Comparison of ENCODE assay signal across 8 cellular contexts in the genomic region with DNA sequence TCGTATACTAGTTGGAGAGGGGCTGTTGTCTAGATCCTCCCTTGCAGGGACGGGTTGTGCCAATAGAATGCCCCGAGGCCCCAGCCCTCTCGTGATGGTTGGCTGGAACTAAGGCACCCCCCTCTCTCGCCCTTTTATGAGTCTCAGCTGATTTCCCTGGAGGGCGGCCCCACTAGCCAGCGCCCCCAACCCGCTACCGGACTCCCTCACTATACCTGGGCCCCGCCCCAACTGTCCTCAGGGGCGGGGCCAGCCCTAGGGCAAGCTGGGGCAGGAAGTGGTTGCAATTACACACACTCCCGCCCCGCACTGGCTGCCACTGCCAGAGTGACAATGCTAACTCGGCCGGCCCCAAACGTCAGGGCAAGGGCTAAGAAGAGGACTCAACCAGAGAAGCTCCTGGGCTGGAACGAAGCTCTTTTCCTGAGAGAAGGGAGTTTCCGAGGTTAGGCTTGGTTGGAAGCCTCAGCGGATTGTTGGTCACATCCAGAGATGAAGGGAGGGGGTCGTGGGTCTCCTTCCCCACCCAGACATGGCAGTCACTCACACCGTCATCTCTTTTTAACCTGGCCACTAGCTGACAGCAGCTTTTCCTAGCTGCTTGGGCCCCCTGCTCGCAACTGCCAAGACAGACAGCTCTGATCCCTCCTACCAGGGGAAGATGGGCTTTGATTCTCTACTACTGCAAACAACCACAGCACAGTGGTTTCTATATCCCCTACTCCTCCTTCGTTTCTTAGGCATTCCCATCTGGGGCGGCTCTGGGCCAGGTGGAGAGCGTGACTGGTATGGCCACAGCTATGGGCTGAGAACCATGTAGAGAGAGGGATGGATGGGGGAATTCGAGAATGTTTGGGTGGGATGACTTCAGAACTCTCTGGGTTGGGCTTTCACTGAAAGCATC. TPM values are rescaled to one million over a fixed set of nuclear protein-coding genes. Genes with fewer than 3 reads are reported as not detected.
DNase-seq lines count a peak whose midpoint lies in the region; ATAC-seq and TF ChIP-seq lines count a peak whose summit lies in the region.

No MANE protein-coding gene starts in this region.

- no peak overlapping the region for H2AFZ ChIP-seq in HCT116 (ENCODE audit: low read depth, low read length, poor library complexity, severe bottlenecking)

- intact Hi-C loops in HCT116 (cut with micrococcal nuclease), result no loop called here
- intact Hi-C loops in MCF 10A (cut with micrococcal nuclease), result no loop called here

- H3K4me2 ChIP-seq in HCT116 (ENCODE audit: low read length), result peak overlapping the region; percentile 87

- no peaks in the 10 kb centered on the region for H3K27me3 Mint-ChIP-seq in T-helper 17 cell
- H3K27me3 Mint-ChIP-seq in MCF 10A (ENCODE audit: insufficient read depth, unreplicated experiment), result peaks cover 3% of the 10 kb centered on the region

- 6 to 21% methylated on average over 6 to 7 of the region's 26 CpGs for WGBS in mesodermal cell (ENCODE audit: insufficient coverage in 2 of 2), 2 experiments

- H3K27ac Mint-ChIP-seq in T-helper 17 cell, result peak overlapping the region; percentile 61
- H3K27ac Mint-ChIP-seq in MCF 10A (ENCODE audit: low read depth, unreplicated experiment), result no peak overlapping the region

- no peaks in the 10 kb centered on the region for H3K36me3 ChIP-seq in HCT116 (ENCODE audit: control insufficient read depth in 1 of 2, insufficient read depth in 2 of 2, low read length in 2 of 2)
- no peaks in the 10 kb centered on the region for H3K36me3 ChIP-seq in mesodermal cell (ENCODE audit: control insufficient read depth, insufficient read depth, low read length)
- H3K36me3 ChIP-seq in thoracic aorta, result no peaks in the 10 kb centered on the region

- BruUV-seq in HCT116 (replicated peaks; lab: Mats Ljungman, UMichigan), result TSS peak; percentile 84
- no TSS peak for BruUV-seq in MCF 10A (replicated peaks; lab: Mats Ljungman, UMichigan)

- TF ChIP-seq CTCF in HCT116 (IDR thresholded peaks at IDR 0.05 in 2 of 3, conservative IDR thresholded peaks at IDR 0.05 in 1 of 3; ENCODE audit: borderline replicate concordance in 1 of 3, insufficient read depth in 1 of 3, low read depth in 2 of 3, low read length in 2 of 3) (no peak), MCF 10A (IDR thresholded peaks at IDR 0.05; ENCODE audit: unreplicated experiment) (no peak), thoracic aorta (IDR thresholded peaks at IDR 0.05) (no peak)

- CTCF ChIA-PET in HCT116 (lab: Charles Lee) (no interaction called here), MCF 10A (lab: Yijun Ruan, JAX) (interaction anchor here (0.6 to 1.3 kb wide), 6 partner anchors 27 to 323 kb away, joined by 3 to 6 read pairs (median 3); no protein-coding TSS in a partner anchor)

- H3K27me3 ChIP-seq in HCT116 (ENCODE audit: insufficient read depth, low read length) (no peaks in the 10 kb centered on the region), thoracic aorta (replicated peaks; ENCODE audit: insufficient read depth) (no peaks in the 10 kb centered on the region)

- RAD21 ChIA-PET in HCT116 (lab: Charles Lee; ENCODE audit: low non-redundant PET in 1 of 2, low total read pairs in 2 of 2, uncharacterized antibody in 2 of 2, unreplicated experiment in 2 of 2), result no interaction called here

- H3K9me3 Mint-ChIP-seq in MCF 10A (ENCODE audit: unreplicated experiment), result no peaks in the 10 kb centered on the region

- no peaks in the 10 kb centered on the region for H3K9me2 ChIP-seq in HCT116 (ENCODE audit: insufficient read depth)

- H3K27ac ChIP-seq in HCT116 (ENCODE audit: low read depth, low read length), result peak overlapping the region; percentile 55
- H3K27ac ChIP-seq in mesodermal cell (ENCODE audit: low read depth, low read length, severe bottlenecking), result no peak overlapping the region
- no peak overlapping the region for H3K27ac ChIP-seq in thoracic aorta

- peak overlapping the region; percentile 44 for H3K9ac ChIP-seq in HCT116 (ENCODE audit: low read length)

- TF ChIP-seq RAD21 in HCT116 (IDR thresholded peaks at IDR 0.05; ENCODE audit: low read depth), result no peak

- peak overlapping the region; percentile 32 to 51 for H3K4me3 ChIP-seq in HCT116 (replicated peaks in 1 of 2; ENCODE audit: low read depth in 1 of 2, low read length in 2 of 2)
- peak overlapping the region; percentile 16 for H3K4me3 ChIP-seq in mesodermal cell (ENCODE audit: extremely low read depth, insufficient read depth, low read length, poor library complexity, severe bottlenecking)
- H3K4me3 ChIP-seq in thoracic aorta, result peak overlapping the region; percentile 41

- H3K4me3 Mint-ChIP-seq in T-helper 17 cell (peak overlapping the region; percentile 86), MCF 10A (ENCODE audit: unreplicated experiment) (peak overlapping the region; percentile 29)

- DNase-seq in NCI-H2029 (lab: John Stamatoyannopoulos, UW) (peak; percentile 61), NCI-H2029 treated with DMSO at 0.1 percent for 48 hours (lab: John Stamatoyannopoulos, UW) (no peak), HCT116 (ENCODE audit: low read depth, low spot score) (peak; percentile 12), LoVo (ENCODE audit: low spot score) (peak; percentile 33), T-helper 17 cell (peak; percentile 20 to 47 (median 47)), MCF 10A (ENCODE audit: unreplicated experiment) (peak; percentile 58), thoracic aorta (ENCODE audit: low spot score) (no peak)

- H3K4me1 Mint-ChIP-seq in T-helper 17 cell, result peaks cover 11% of the 10 kb centered on the region
- no peaks in the 10 kb centered on the region for H3K4me1 Mint-ChIP-seq in MCF 10A (ENCODE audit: insufficient read depth, unreplicated experiment)

- ATAC-seq in HCT116 (peak; percentile 87), T-helper 17 cell (peak; percentile 89), thoracic aorta (ENCODE audit: insufficient number of reproducible peaks, low FRiP score, low read depth) (no peak)

- POLR2A ChIA-PET in HCT116 (lab: Charles Lee), result interaction anchor here (0.8 kb wide), 1 partner anchor 30 kb away, joined by 3 read pairs; no protein-coding TSS in a partner anchor
- POLR2A ChIA-PET in MCF 10A (lab: Yijun Ruan, JAX), result interaction anchor here (0.6 to 1.4 kb wide), 2 partner anchors 13 to 55 kb away, joined by 4 to 5 read pairs; partner anchors contain the start of gene UTP14A

- no peaks in the 10 kb centered on the region for H3K79me2 ChIP-seq in HCT116 (ENCODE audit: insufficient read depth, low read length)

- peaks cover 9 to 31% of the 10 kb centered on the region in 2 experiments for H3K4me1 ChIP-seq in HCT116 (ENCODE audit: control insufficient read depth in 1 of 2, insufficient read depth in 2 of 2, low read length in 2 of 2)
- peaks cover 12% of the 10 kb centered on the region for H3K4me1 ChIP-seq in mesodermal cell (ENCODE audit: control insufficient read depth, insufficient read depth, low read length, poor library complexity, severe bottlenecking)
- H3K4me1 ChIP-seq in thoracic aorta (ENCODE audit: control insufficient read depth in 1 of 2, low read depth in 2 of 2), result no peaks in the 10 kb centered on the region

- H3K36me3 Mint-ChIP-seq in T-helper 17 cell (ENCODE audit: low read depth), result no peaks in the 10 kb centered on the region
- no peaks in the 10 kb centered on the region for H3K36me3 Mint-ChIP-seq in MCF 10A (ENCODE audit: insufficient read depth, unreplicated experiment)

- no peaks in the 10 kb centered on the region for H3K9me3 ChIP-seq in HCT116 (ENCODE audit: control insufficient read depth in 1 of 2, insufficient read depth in 1 of 2, low read depth in 1 of 2, low read length in 2 of 2)
- no peaks in the 10 kb centered on the region for H3K9me3 ChIP-seq in T-helper 17 cell (ENCODE audit: control insufficient read depth, low read length, poor library complexity, severe bottlenecking)
- no peaks in the 10 kb centered on the region for H3K9me3 ChIP-seq in mesodermal cell (ENCODE audit: control insufficient read depth, low read length)
- H3K9me3 ChIP-seq in thoracic aorta, result no peaks in the 10 kb centered on the region

- no peak for TF ChIP-seq POLR2A in HCT116 (IDR thresholded peaks at IDR 0.05; ENCODE audit: borderline replicate concordance, extremely low read depth, insufficient read depth, insufficient read length)

- H4K20me1 ChIP-seq in HCT116 (ENCODE audit: insufficient read depth), result no peaks in the 10 kb centered on the region

TF ChIP-seq in HCT116, 20 proteins besides CTCF, POLR2A, EP300 and RAD21:
- no peak for TF ChIP-seq ELF1 (IDR thresholded peaks at IDR 0.05; ENCODE audit: borderline replicate concordance, low read depth)
- peak; percentile 67 for TF ChIP-seq POLR2AphosphoS5 (IDR thresholded peaks at IDR 0.05; ENCODE audit: low read depth, low read length)
- no peak for TF ChIP-seq TCF7L2 (IDR thresholded peaks at IDR 0.05; ENCODE audit: borderline replicate concordance, extremely low read depth, insufficient read depth, insufficient read length)
TF ChIP-seq in HCT116: peak in this region for 1.

RNA-seq across cellular contexts. Expression of gene BCORL1, which starts 21.0 kb away (rescaled TPM):
- total RNA-seq in HCT116 (2021; ENCODE audit: unreplicated experiment), result 30.8 TPM
- 14.7 and 16.5 TPM in 2 replicates for polyA plus RNA-seq in HCT116 (2012)
- 10 to 100 TPM in 1 of 2 donors, 1 to 10 TPM in 1; 8.0 to 10.8 TPM for total RNA-seq in T-helper 17 cell
- total RNA-seq in MCF 10A (2022), result 2.9 and 5.1 TPM in 2 replicates
- polyA plus RNA-seq in mesodermal cell (2013, experiment 1 of 2), result 23.1 TPM
- polyA plus RNA-seq in mesodermal cell (2013, experiment 2 of 2), result 21.1 TPM
- total RNA-seq in thoracic aorta, result 10 to 100 TPM in 1 of 2 donors, 1 to 10 TPM in 1; 8.5 to 22.3 TPM

RNA-seq across cellular contexts. Expression of gene UTP14A, which starts 55.5 kb away (rescaled TPM):
- 28.3 TPM for total RNA-seq in HCT116 (2021; ENCODE audit: unreplicated experiment)
- polyA plus RNA-seq in HCT116 (2012), result 7.3 and 13.1 TPM in 2 replicates
- total RNA-seq in T-helper 17 cell, result 10 to 100 TPM; 11.3 to 12.3 TPM
- 30.3 and 48.3 TPM in 2 replicates for total RNA-seq in MCF 10A (2022)
- polyA plus RNA-seq in mesodermal cell (2013, experiment 1 of 2), result 7.3 TPM
- 8.9 TPM for polyA plus RNA-seq in mesodermal cell (2013, experiment 2 of 2)
- total RNA-seq in thoracic aorta, result 10 to 100 TPM in 1 of 2 donors, 1 to 10 TPM in 1; 8.8 to 19.1 TPM

Comparison
In these comparisons a context has a peak if more than half of its experiments do, and no peak if none do; other contexts are left out.
1. DNase-seq: peak in NCI-H2029 (single experiment), HCT116 (single experiment), LoVo (single experiment), T-helper 17 cell (3 of 3) and MCF 10A (single experiment); none in NCI-H2029 treated with DMSO at 0.1 percent for 48 hours (single experiment) and thoracic aorta (single experiment).
2. Peak in every context shown above with its lines, with median percentiles within 50 percentile points of each other: H3K4me3 ChIP-seq.